ENCODE assay signal across 9 cellular contexts in genomic region chr19:53977429-53977990, GRCh38.
DNase-seq lines count a peak whose midpoint lies in the region; ATAC-seq lines count a peak whose summit lies in the region.
"Had no signal": no experiment of that assay in that cellular context is flagged by ENCODE, and none has a peak within 500 bp of the region (broad histone marks: within the 10 kb centered on the region; RNA-seq: fewer than 3 reads in every experiment).

No MANE protein-coding gene starts in this region.

- peaks cover 15% of the 10 kb centered on the region for H3K27me3 ChIP-seq in rectal smooth muscle tissue (ENCODE audit: control insufficient read depth, insufficient read depth, low read length)

- DNase-seq in DMS79 treated with DMSO at 0.1 percent for 48 hours (lab: John Stamatoyannopoulos, UW) (peak; percentile 72), MV-4-11 (lab: John Stamatoyannopoulos, UW) (peak; percentile 55), T-helper 22 cell (ENCODE audit: low read depth) (peak; percentile 48), astrocyte of the hippocampus (ENCODE audit: low read depth, low spot score) (peak; percentile 89), hepatic stellate cell (ENCODE audit: low spot score) (peak; percentile 88), NCI-H2107 (lab: John Stamatoyannopoulos, UW) (no peak)

- H3K27ac ChIP-seq in rectal smooth muscle tissue (ENCODE audit: low read depth, low read length) = no peak overlapping the region
- H3K27ac ChIP-seq: VCaP had no signal

- peaks cover 3% of the 10 kb centered on the region for H3K4me1 ChIP-seq in rectal smooth muscle tissue (ENCODE audit: control insufficient read depth, insufficient read depth, low read length)

- H3K4me3 ChIP-seq in rectal smooth muscle tissue (ENCODE audit: low read length) = peak overlapping the region; percentile 65

- ATAC-seq in GM21619 (IDR thresholded peaks at IDR 0.05; ENCODE audit: unreplicated experiment) = no peak

- no peaks in the 10 kb centered on the region for H3K36me3 ChIP-seq in rectal smooth muscle tissue (ENCODE audit: control insufficient read depth, insufficient read depth, low read length)

- no peak overlapping the region for H3K9ac ChIP-seq in rectal smooth muscle tissue (ENCODE audit: low read length)
